ENCODE assay signal across 8 cellular contexts in the genomic region with DNA sequence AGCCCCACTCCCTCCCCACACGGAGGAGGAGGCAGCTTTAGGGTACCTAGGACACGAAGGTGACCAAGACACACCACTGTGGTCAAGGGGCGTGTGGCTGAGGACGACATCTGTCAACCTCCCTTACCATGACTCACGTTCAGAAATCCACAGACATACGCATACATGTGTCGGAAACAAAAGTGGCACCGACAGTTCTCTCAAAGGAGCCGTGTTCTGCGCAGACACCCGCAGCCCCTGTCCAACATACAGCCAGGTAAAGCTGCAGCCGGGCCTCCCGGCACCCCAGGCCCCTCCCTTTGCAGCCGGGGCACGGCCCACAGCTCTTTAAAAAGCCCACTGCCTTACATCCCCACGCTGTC. TPM values are rescaled to one million over a fixed set of nuclear protein-coding genes. Genes with fewer than 3 reads are reported as not detected.
DNase-seq lines count a peak whose midpoint lies in the region; ATAC-seq lines count a peak whose summit lies in the region.

No MANE protein-coding gene starts in this region.

- H3K4me1 ChIP-seq in mesodermal cell (ENCODE audit: control insufficient read depth, insufficient read depth, low read length, poor library complexity, severe bottlenecking): peaks cover 18% of the 10 kb centered on the region

- no peak overlapping the region for H3K4me3 ChIP-seq in mesodermal cell (ENCODE audit: extremely low read depth, insufficient read depth, low read length, poor library complexity, severe bottlenecking)

- ATAC-seq in GM18870 (IDR thresholded peaks at IDR 0.05; ENCODE audit: unreplicated experiment) (no peak), HG03457 (IDR thresholded peaks at IDR 0.05; ENCODE audit: unreplicated experiment) (no peak)

- H3K4me1 Mint-ChIP-seq in IgD-negative memory B cell: peaks cover 35 to 49% (median 45%) of the 10 kb centered on the region in 3 donors
- peaks cover 16% of the 10 kb centered on the region for H3K4me1 Mint-ChIP-seq in activated naive CD8-positive, alpha-beta T cell (ENCODE audit: low read depth)

- H3K9me3 ChIP-seq in mesodermal cell (ENCODE audit: control insufficient read depth, low read length): peaks cover 4% of the 10 kb centered on the region

- H3K36me3 Mint-ChIP-seq in IgD-negative memory B cell: peaks cover 2% of the 10 kb centered on the region
- no peaks in the 10 kb centered on the region for H3K36me3 Mint-ChIP-seq in activated naive CD8-positive, alpha-beta T cell

- no peaks in the 10 kb centered on the region for H3K27me3 Mint-ChIP-seq in IgD-negative memory B cell
- no peaks in the 10 kb centered on the region for H3K27me3 Mint-ChIP-seq in activated naive CD8-positive, alpha-beta T cell

- no peaks in the 10 kb centered on the region for H3K36me3 ChIP-seq in mesodermal cell (ENCODE audit: control insufficient read depth, insufficient read depth, low read length)

- H3K9me3 Mint-ChIP-seq in IgD-negative memory B cell: no peaks in the 10 kb centered on the region
- H3K9me3 Mint-ChIP-seq in activated naive CD8-positive, alpha-beta T cell (ENCODE audit: low read depth): no peaks in the 10 kb centered on the region

- DNase-seq in AG20443 (ENCODE audit: low spot score) (peak; percentile 43), H4 (ENCODE audit: low spot score) (no peak), NCI-H748 (lab: John Stamatoyannopoulos, UW; ENCODE audit: unreplicated experiment) (no peak)

- WGBS in mesodermal cell (ENCODE audit: insufficient coverage in 2 of 2), 2 experiments: 83 to 86% methylated on average over 14 to 16 of the region's 16 CpGs

- H3K27ac Mint-ChIP-seq in IgD-negative memory B cell: peak overlapping the region; percentile 90 to 95 (median 94)
- H3K27ac Mint-ChIP-seq in activated naive CD8-positive, alpha-beta T cell: peak overlapping the region; percentile 98

- peak overlapping the region; percentile 89 for H3K27ac ChIP-seq in mesodermal cell (ENCODE audit: low read depth, low read length, severe bottlenecking)

- H3K4me3 Mint-ChIP-seq in IgD-negative memory B cell: peak overlapping the region; percentile 70 to 93 (median 80)
- peak overlapping the region; percentile 93 for H3K4me3 Mint-ChIP-seq in activated naive CD8-positive, alpha-beta T cell

RNA-seq across cellular contexts. Expression of a gene that starts 40.4 kb away (rescaled TPM):
- 18.7 TPM for polyA plus RNA-seq in IgD-negative memory B cell
- polyA plus RNA-seq in mesodermal cell (2013, experiment 1 of 2): 15.7 TPM
- 18.2 TPM for polyA plus RNA-seq in mesodermal cell (2013, experiment 2 of 2)
- total RNA-seq in H4 (2014; rRNA removed; shearing (Covaris generic)): 14.7 and 18.4 TPM in 2 replicates
